In genomic region chr9:105901514-105902109, GRCh38 we compare ENCODE assay signal across 7 cellular contexts.
DNase-seq lines count a peak whose midpoint lies in the region; ATAC-seq and TF ChIP-seq lines count a peak whose summit lies in the region.

No MANE protein-coding gene starts in this region.

- TF ChIP-seq CTCF in GM12865 (IDR thresholded peaks at IDR 0.05; ENCODE audit: insufficient read depth, low read depth, low read length, missing control alignments) = peak; percentile 59
- TF ChIP-seq CTCF in body of pancreas (IDR thresholded peaks at IDR 0.05) = peak in 4 of 7 experiments; percentile 10 to 34 (median 30)
- TF ChIP-seq CTCF in kidney epithelial cell (IDR thresholded peaks at IDR 0.05; ENCODE audit: insufficient read depth, low read length, poor library complexity, severe bottlenecking) = peak; percentile 94

- 17 to 31% methylated on average over 4 of the region's 4 CpGs for WGBS in body of pancreas, 2 donors

- ATAC-seq in GM21825 (IDR thresholded peaks at IDR 0.05; ENCODE audit: unreplicated experiment) = peak; percentile 69
- no peak for ATAC-seq in body of pancreas

- DNase-seq in GM12865 (ENCODE audit: low read depth) (peak; percentile 36), NCI-H1105 (lab: John Stamatoyannopoulos, UW) (peak; percentile 26), body of pancreas (peak in 2 of 4 donors; percentile 6 to 17), kidney epithelial cell (ENCODE audit: low read depth) (no peak), ureter (ENCODE audit: low spot score) (peak; percentile 46), NCI-H1048 (lab: John Stamatoyannopoulos, UW) (no peak)

- TF ChIP-seq POLR2A in body of pancreas (IDR thresholded peaks at IDR 0.05) = no peak

- no peaks in the 10 kb centered on the region for H3K9me3 ChIP-seq in body of pancreas

- intact Hi-C loops in body of pancreas (cut with DNase I) = no loop called here

- no peak overlapping the region for H3K27ac ChIP-seq in body of pancreas

- no peak overlapping the region for H3K4me3 ChIP-seq in GM12865 (ENCODE audit: low read depth, low read length)
- no peak overlapping the region for H3K4me3 ChIP-seq in body of pancreas
- H3K4me3 ChIP-seq in kidney epithelial cell (ENCODE audit: low read depth, low read length) = no peak overlapping the region

- H3K36me3 ChIP-seq in body of pancreas (replicated peaks in 1 of 2; ENCODE audit: insufficient read depth in 1 of 2, low read depth in 2 of 2) (no peaks in the 10 kb centered on the region), kidney epithelial cell (ENCODE audit: control insufficient read depth, insufficient read depth, low read length) (no peaks in the 10 kb centered on the region)

- H3K4me1 ChIP-seq in body of pancreas = no peaks in the 10 kb centered on the region

- H3K27me3 ChIP-seq in body of pancreas (no peaks in the 10 kb centered on the region), kidney epithelial cell (ENCODE audit: control insufficient read depth, insufficient read depth, low read length) (no peaks in the 10 kb centered on the region)

Comparison
In these comparisons a context has a peak if more than half of its experiments do, and no peak if none do; other contexts are left out.
1. DNase-seq: peak in GM12865 (single experiment), NCI-H1105 (single experiment) and ureter (single experiment); none in kidney epithelial cell (single experiment) and NCI-H1048 (single experiment).
2. CTCF ChIP-seq: peak in every context shown above with its lines; median percentile 94 in kidney epithelial cell; 59 in GM12865; 30 in body of pancreas.